Comparison of ENCODE assay signal across 8 cellular contexts in genomic region chr17:78040561-78041400, GRCh38.
DNase-seq lines count a peak whose midpoint lies in the region; ATAC-seq lines count a peak whose summit lies in the region.

No MANE protein-coding gene starts in this region.

- ATAC-seq in GM21619 (IDR thresholded peaks at IDR 0.05; ENCODE audit: unreplicated experiment) = no peak

- peak overlapping the region; percentile 98 for H3K27ac ChIP-seq in caudate nucleus (ENCODE audit: low read depth, low read length)

- DNase-seq in DMS79 (lab: John Stamatoyannopoulos, UW) (peak; percentile 50), NCI-H146 treated with DMSO at 0.1 percent for 48 hours (lab: John Stamatoyannopoulos, UW; ENCODE audit: unreplicated experiment) (peak; percentile 51), T1000 (lab: John Stamatoyannopoulos, UW) (peak; percentile 69), caudate nucleus (lab: John Stamatoyannopoulos, UW) (peak in 58 of 61 donors; percentile 16 to 85 (median 72)), left kidney (ENCODE audit: low read depth, low spot score) (peak; percentile 53), SW 1271 (lab: John Stamatoyannopoulos, UW) (no peak)
- DNase-seq in stimulated activated naive CD4-positive, alpha-beta T cell treated with Interleukin-2 at 50 U/mL for 16 hours (lab: John Stamatoyannopoulos, UW) = peak; percentile 14

Comparison
In these comparisons a context has a peak if more than half of its experiments do, and no peak if none do; other contexts are left out.
1. DNase-seq: peak in DMS79 (single experiment), NCI-H146 treated with DMSO at 0.1 percent for 48 hours (single experiment), T1000 (single experiment), caudate nucleus (58 of 61), left kidney (single experiment) and stimulated activated naive CD4-positive, alpha-beta T cell treated with Interleukin-2 at 50 U/mL for 16 hours (single experiment); none in SW 1271 (0 of 2).